2 cellular contexts compared by ENCODE assay signal in the genomic region with DNA sequence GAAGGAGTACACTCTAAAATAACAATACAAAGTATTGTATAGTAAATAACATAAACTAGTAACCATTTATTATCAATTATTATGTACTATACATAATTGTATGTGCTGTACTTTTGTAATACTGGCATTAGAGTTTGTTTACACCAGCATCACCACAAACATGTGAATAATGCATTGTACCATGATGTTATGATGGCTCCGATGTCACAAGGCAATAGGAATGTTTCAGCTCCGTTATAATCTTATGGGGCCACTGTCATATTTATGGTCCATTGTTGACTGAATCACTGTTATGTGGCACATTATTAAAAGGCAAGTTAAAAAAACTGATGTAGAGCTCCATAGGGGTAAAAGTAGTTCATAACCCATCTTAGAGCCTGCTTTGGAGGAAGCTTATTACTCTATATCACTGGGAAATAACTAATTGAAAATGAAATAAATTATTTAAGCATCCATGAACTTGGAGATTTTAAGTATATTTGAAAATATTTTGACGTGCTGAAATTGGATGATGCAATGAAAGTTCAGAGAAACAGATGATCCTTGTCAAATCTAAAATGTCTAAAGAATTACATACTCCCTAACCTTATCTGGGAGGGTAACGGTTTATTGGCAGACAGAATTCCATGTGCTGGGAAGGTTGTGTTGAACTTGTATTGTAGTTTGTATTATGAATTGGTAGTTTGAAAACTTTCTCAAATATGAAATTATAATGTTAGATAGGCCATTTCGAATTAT.
TF ChIP-seq lines count a peak whose summit lies in the region.

No MANE protein-coding gene starts in this region.

TF ChIP-seq in IMR-90, 13 proteins besides CTCF, POLR2A, EP300 and RAD21:
- TF ChIP-seq CHD1 (IDR thresholded peaks at IDR 0.05; ENCODE audit: low read depth, low read length), result no peak
- no peak for TF ChIP-seq NFE2L2 (IDR thresholded peaks at IDR 0.05; ENCODE audit: low read depth, low read length)
- no peak for TF ChIP-seq MAFK (IDR thresholded peaks at IDR 0.05; ENCODE audit: low read depth, low read length)
- TF ChIP-seq CEBPB (IDR thresholded peaks at IDR 0.05; ENCODE audit: low read depth, low read length), result peak; percentile 26; the same call in 1 of the 2 replicates
- TF ChIP-seq RFX5 (IDR thresholded peaks at IDR 0.05; ENCODE audit: low read depth, low read length), result no peak

TF ChIP-seq in endothelial cell of umbilical vein, 7 proteins besides CTCF, POLR2A, EP300 and RAD21:
- TF ChIP-seq JUN (IDR thresholded peaks at IDR 0.05; ENCODE audit: borderline replicate concordance, insufficient read depth, insufficient read length, low read depth), result no peak
- no peak for TF ChIP-seq GATA2 (IDR thresholded peaks at IDR 0.05; ENCODE audit: insufficient read depth, insufficient read length, low read depth, low read length)
- no peak for TF ChIP-seq EZH2 (IDR thresholded peaks at IDR 0.05; ENCODE audit: borderline replicate concordance, low read depth, low read length, severe bottlenecking)
- no peak for TF ChIP-seq FOS (IDR thresholded peaks at IDR 0.05; ENCODE audit: borderline replicate concordance, insufficient read depth, low read length)
- TF ChIP-seq, protein P1, sequence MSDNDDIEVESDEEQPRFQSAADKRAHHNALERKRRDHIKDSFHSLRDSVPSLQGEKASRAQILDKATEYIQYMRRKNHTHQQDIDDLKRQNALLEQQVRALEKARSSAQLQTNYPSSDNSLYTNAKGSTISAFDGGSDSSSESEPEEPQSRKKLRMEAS (IDR thresholded peaks at IDR 0.05; ENCODE audit: insufficient read depth, insufficient read length), result no peak
- TF ChIP-seq POLR2AphosphoS5 (IDR thresholded peaks at IDR 0.05; ENCODE audit: insufficient read depth, low read depth, low read length), result no peak
- TF ChIP-seq MYC (IDR thresholded peaks at IDR 0.05; ENCODE audit: low read depth, low read length), result no peak
TF ChIP-seq in endothelial cell of umbilical vein: peak in this region for 0.
